ENCODE assay signal across 8 cellular contexts in the genomic region with DNA sequence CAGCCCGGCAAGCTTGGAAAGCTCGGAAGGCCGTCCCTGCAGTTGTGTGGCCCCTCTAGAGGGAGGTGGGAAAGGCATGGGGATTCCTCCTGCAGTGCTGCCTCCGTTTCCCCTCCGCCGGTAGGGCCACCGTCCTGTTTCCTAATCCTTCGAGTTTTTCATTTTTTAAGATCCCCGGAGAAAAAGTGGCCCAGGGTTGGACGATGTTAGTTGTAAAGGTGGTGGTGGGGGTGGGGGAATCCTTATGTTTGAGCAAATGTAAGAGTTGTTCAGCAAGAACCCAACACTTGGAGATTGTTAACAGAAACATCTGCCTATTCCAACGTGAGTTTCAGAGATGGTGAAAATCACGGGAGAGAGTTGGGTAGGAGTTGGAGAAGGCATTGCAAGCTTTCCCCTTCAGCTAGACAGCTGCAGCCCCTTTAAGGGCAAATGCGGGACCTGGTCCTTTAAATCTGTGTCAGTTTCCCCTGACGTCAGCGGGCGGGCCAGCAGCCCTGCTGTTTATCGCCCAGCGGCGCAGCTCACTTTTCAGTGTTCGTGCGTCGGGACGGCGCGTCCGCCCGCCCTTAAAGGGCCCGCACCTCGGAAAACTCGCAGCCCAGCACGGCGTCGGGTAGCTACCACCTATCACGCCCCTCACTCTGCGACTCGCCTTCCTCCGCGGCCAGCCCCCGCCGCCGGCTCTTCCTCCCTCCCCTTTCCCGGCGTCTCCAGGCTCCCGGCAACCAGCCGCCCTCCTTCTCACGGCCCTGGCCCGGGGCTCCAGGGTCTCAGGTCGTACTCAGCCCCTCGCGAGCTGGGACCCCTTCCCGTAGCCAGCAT. TPM values are rescaled to one million over a fixed set of nuclear protein-coding genes. Genes with fewer than 3 reads are reported as not detected.
A peak's percentile ranks its signal among the peaks of the same experiment; 100 is the strongest.
DNase-seq lines count a peak whose midpoint lies in the region; ATAC-seq and TF ChIP-seq lines count a peak whose summit lies in the region.

TSS of gene SIDT2 (plus strand) at position 534 of the 825 bp plus-strand sequence. CDS start 521 bp downstream, outside the sequence.

- H3K27me3 ChIP-seq in mononuclear cell (ENCODE audit: insufficient read depth, low read length) = no peaks in the 10 kb centered on the region

- peaks cover 24 to 27% (median 25%) of the 10 kb centered on the region in 3 donors for H3K4me1 Mint-ChIP-seq in IgD-negative memory B cell

- H3K27me3 Mint-ChIP-seq in IgD-negative memory B cell = no peaks in the 10 kb centered on the region

- TF ChIP-seq CTCF in epithelial cell of esophagus (IDR thresholded peaks at IDR 0.05; ENCODE audit: insufficient read depth, low read depth, low read length, missing control alignments) = no peak

- no peaks in the 10 kb centered on the region for H3K9me3 Mint-ChIP-seq in IgD-negative memory B cell

- peaks cover 29% of the 10 kb centered on the region for H3K4me1 ChIP-seq in mononuclear cell (ENCODE audit: insufficient read depth, low read length)

- DNase-seq in DMS 273 (lab: John Stamatoyannopoulos, UW; ENCODE audit: unreplicated experiment) (peak; percentile 93), OCI-M2 (lab: John Stamatoyannopoulos, UW; ENCODE audit: unreplicated experiment) (peak; percentile 29), activated T-cell treated with anti-CD3 and anti-CD28 coated beads for 4 hours (peak; percentile 77), epithelial cell of esophagus (ENCODE audit: low read depth) (peak; percentile 93)
- peak; percentile 71 to 79 for DNase-seq in stimulated activated CD8-positive, alpha-beta memory T cell treated with anti-CD3 and anti-CD28 coated beads, Interleukin-4, amount 100 ng/mL, for 1 hour (ENCODE audit: low read depth in 2 of 2, low spot score in 1 of 2)

- peak within 1 kb of the TSS; percentile 96 to 99 (median 98) for H3K4me3 Mint-ChIP-seq in IgD-negative memory B cell

- H3K9me3 ChIP-seq in mononuclear cell (ENCODE audit: low read depth, low read length) = no peaks in the 10 kb centered on the region

- peak within 1 kb of the TSS; percentile 89 to 98 (median 96) for H3K27ac Mint-ChIP-seq in IgD-negative memory B cell

- peak within 1 kb of the TSS; percentile 74 for H3K4me3 ChIP-seq in epithelial cell of esophagus (ENCODE audit: low read length)
- H3K4me3 ChIP-seq in mononuclear cell (ENCODE audit: low read length) = peak within 1 kb of the TSS; percentile 68

- ATAC-seq in GM21528 (IDR thresholded peaks at IDR 0.05; ENCODE audit: low FRiP score, unreplicated experiment) = peak; percentile 85

- H3K36me3 Mint-ChIP-seq in IgD-negative memory B cell = no peaks in the 10 kb centered on the region

RNA-seq across cellular contexts. Expression of gene SIDT2, which starts in this region (rescaled TPM):
- polyA plus RNA-seq in IgD-negative memory B cell = 61.0 TPM
- 46.6 TPM for total RNA-seq in mononuclear cell

Comparison
In these comparisons a context has a peak if more than half of its experiments do, and no peak if none do; other contexts are left out.
1. Peak in every context shown above with its lines: DNase-seq, ATAC-seq and H3K4me3 ChIP-seq.
2. DNase-seq: peak in every context shown above with its lines; median percentile 93 in DMS 273; 93 in epithelial cell of esophagus; 77 in activated T-cell treated with anti-CD3 and anti-CD28 coated beads for 4 hours; 75 in stimulated activated CD8-positive, alpha-beta memory T cell treated with anti-CD3 and anti-CD28 coated beads, Interleukin-4, amount 100 ng/mL, for 1 hour; 29 in OCI-M2.